9 cellular contexts compared by ENCODE assay signal in genomic region chr12:115998119-115998633, GRCh38.
DNase-seq lines count a peak whose midpoint lies in the region; ATAC-seq and TF ChIP-seq lines count a peak whose summit lies in the region.
"Had no signal": no experiment of that assay in that cellular context is flagged by ENCODE, and none has a peak within 500 bp of the region (broad histone marks: within the 10 kb centered on the region; RNA-seq: fewer than 3 reads in every experiment).

No MANE protein-coding gene starts in this region.

- H3K4me1 ChIP-seq in HAP-1 (no peaks in the 10 kb centered on the region), right lobe of liver (peaks cover 0 to 17% (median 0%) of the 10 kb centered on the region in 4 donors), aorta (ENCODE audit: control insufficient read depth in 1 of 2, insufficient read depth in 2 of 2, low read length in 2 of 2) (peaks cover 0 to 2% of the 10 kb centered on the region in 2 donors)

- H3K9me3 ChIP-seq in HAP-1 = no peaks in the 10 kb centered on the region
- H3K9me3 ChIP-seq in right lobe of liver = no peaks in the 10 kb centered on the region
- no peaks in the 10 kb centered on the region for H3K9me3 ChIP-seq in aorta (ENCODE audit: control insufficient read depth, low read length)

- H3K27me3 ChIP-seq in HAP-1 (ENCODE audit: low read depth) = no peaks in the 10 kb centered on the region
- no peaks in the 10 kb centered on the region for H3K27me3 ChIP-seq in right lobe of liver
- no peaks in the 10 kb centered on the region for H3K27me3 ChIP-seq in aorta (ENCODE audit: control insufficient read depth in 1 of 2, insufficient read depth in 2 of 2, low read length in 1 of 2)

- intact Hi-C loops in right lobe of liver (cut with DNase I) = loop anchor here in 1 of 2 donors (10.0 kb wide), 2 partner anchors 237 to 607 kb away; no protein-coding TSS in a partner anchor
- intact Hi-C loops in aorta (cut with DNase I) = loop anchor here (5.0 to 10.0 kb wide), 4 partner anchors 534 to 709 kb away; no protein-coding TSS in a partner anchor

- TF ChIP-seq CTCF in coronary artery (IDR thresholded peaks at IDR 0.05) = peak; percentile 67
- peak; percentile 72 to 87 (median 84) for TF ChIP-seq CTCF in right lobe of liver (IDR thresholded peaks at IDR 0.05)

- no peak for TF ChIP-seq POLR2A in right lobe of liver (IDR thresholded peaks at IDR 0.05)

- in situ Hi-C loops in HAP-1 (cut with MboI; ENCODE audit: low sequenced_read_pairs) = loop anchor here (25.0 kb wide), 1 partner anchor 614 kb away; no protein-coding TSS in a partner anchor

- H3K4me3 ChIP-seq in HAP-1 (no peak overlapping the region), coronary artery (no peak overlapping the region), right lobe of liver (no peak overlapping the region), aorta (ENCODE audit: low read length in 2 of 2) (no peak overlapping the region)

- H3K36me3 ChIP-seq in HAP-1 (replicated peaks) (peaks cover 25% of the 10 kb centered on the region), right lobe of liver (peaks cover 0 to 35% (median 10%) of the 10 kb centered on the region in 4 donors), aorta (ENCODE audit: control insufficient read depth in 1 of 2, insufficient read depth in 2 of 2, low read length in 1 of 2) (peaks cover 2 to 11% of the 10 kb centered on the region in 2 donors)

- DNase-seq in DMS79 treated with DMSO at 0.1 percent for 48 hours (lab: John Stamatoyannopoulos, UW) = peak; percentile 36
- peak; percentile 18 to 62 for DNase-seq in HAP-1 (ENCODE audit: low spot score in 2 of 2)
- DNase-seq in NOMO-1 treated with dmso at 0.1 percent for 144 hours (lab: John Stamatoyannopoulos, UW; ENCODE audit: unreplicated experiment) = peak; percentile 41
- DNase-seq in coronary artery (ENCODE audit: low spot score) = no peak
- DNase-seq in right lobe of liver = no peak
- DNase-seq in aorta = no peak
- no peak for DNase-seq in T-helper 9 cell

- no CpG with 5 or more reads among the region's 3 CpGs for WGBS in right lobe of liver (ENCODE audit: insufficient coverage, low coverage, low lambda C conversion rate, missing lambda C conversion rate)
- WGBS in aorta, 2 donors = 16 to 24% methylated on average over 3 of the region's 3 CpGs

- ATAC-seq in right lobe of liver (peak; percentile 54 to 77 (median 66)), aorta (ENCODE audit: low FRiP score) (peak; percentile 75), GM18498 (IDR thresholded peaks at IDR 0.05; ENCODE audit: unreplicated experiment) (no peak)
- ATAC-seq: activated T-cell treated with anti-CD3 and anti-CD28 coated beads, Interleukin-2, amount 50 U/mL, for 72 hours had no signal

- H3K27ac ChIP-seq in coronary artery = peak overlapping the region in 1 of 2 donors; percentile 18
- no peak overlapping the region for H3K27ac ChIP-seq in right lobe of liver
- H3K27ac ChIP-seq in aorta (ENCODE audit: low read depth in 1 of 2, low read length in 2 of 2) = peak overlapping the region in 1 of 2 donors; percentile 59

Comparison
In these comparisons a context has a peak if more than half of its experiments do, and no peak if none do; other contexts are left out.
1. DNase-seq: peak in DMS79 treated with DMSO at 0.1 percent for 48 hours (single experiment), HAP-1 (2 of 2) and NOMO-1 treated with dmso at 0.1 percent for 144 hours (single experiment); none in coronary artery (single experiment), right lobe of liver (0 of 3), aorta (0 of 2) and T-helper 9 cell (single experiment).